15 cellular contexts compared by ENCODE assay signal in the genomic region with DNA sequence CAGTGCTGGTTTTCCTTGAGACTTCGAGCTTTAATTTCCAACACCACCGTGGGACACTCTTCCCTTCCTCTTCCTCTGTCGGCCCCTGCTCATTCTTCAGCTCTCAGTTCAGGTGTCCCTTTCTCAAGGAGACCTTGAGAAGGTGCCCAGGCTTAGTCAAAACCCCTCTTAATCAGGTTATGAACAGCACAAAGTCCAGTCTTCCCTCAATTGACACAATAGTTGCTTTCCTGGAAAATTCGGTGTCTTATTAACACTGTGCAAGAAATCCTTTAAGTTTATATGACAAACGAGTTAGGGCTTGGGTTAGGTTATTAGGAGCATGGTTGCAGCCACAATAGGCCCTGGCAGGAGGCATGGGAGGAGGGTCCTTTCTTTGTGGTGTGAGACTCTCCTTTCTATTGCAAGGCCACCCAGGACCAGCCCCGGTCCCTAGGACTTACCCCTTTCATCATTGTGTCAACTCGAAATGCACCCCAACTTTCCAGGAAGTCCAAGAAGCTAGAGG. TPM values are rescaled to one million over a fixed set of nuclear protein-coding genes. Genes with fewer than 3 reads are reported as not detected.
DNase-seq lines count a peak whose midpoint lies in the region; ATAC-seq, FAIRE-seq and TF ChIP-seq lines count a peak whose summit lies in the region.
"Had no signal": no experiment of that assay in that cellular context is flagged by ENCODE, and none has a peak within 500 bp of the region (broad histone marks: within the 10 kb centered on the region; RNA-seq: fewer than 3 reads in every experiment).

No MANE protein-coding gene starts in this region.

- no peaks in the 10 kb centered on the region for H3K9me3 Mint-ChIP-seq in CD8-positive, alpha-beta memory T cell
- no peaks in the 10 kb centered on the region for H3K9me3 Mint-ChIP-seq in WTC11
- no peaks in the 10 kb centered on the region for H3K9me3 Mint-ChIP-seq in activated naive CD4-positive, alpha-beta T cell treated with anti-CD3 and anti-CD28 coated beads, Interleukin-2, amount 10 ng/mL, durations not matched to agents 7 days and 5 days

- peak overlapping the region; percentile 74; the same call in 1 of the 2 replicates for H3K9ac ChIP-seq in HepG2 (ENCODE audit: insufficient read depth, low read depth, low read length)
- H3K9ac ChIP-seq in skeletal muscle tissue (ENCODE audit: low read depth in 1 of 3, low read length in 3 of 3) = no peak overlapping the region

- DNase-seq in CD8-positive, alpha-beta memory T cell = no peak
- no peak for DNase-seq in WTC11 (ENCODE audit: low spot score)
- DNase-seq in HepG2 (ENCODE audit: low spot score) = no peak
- no peak for DNase-seq in NCI-H510A (lab: John Stamatoyannopoulos, UW)
- no peak for DNase-seq in activated naive CD4-positive, alpha-beta T cell treated with anti-CD3 and anti-CD28 coated beads, Interleukin-2, amount 10 ng/mL, durations not matched to agents 7 days and 5 days
- no peak for DNase-seq in COLO668 (lab: John Stamatoyannopoulos, UW; ENCODE audit: unreplicated experiment)
- DNase-seq: activated CD8-positive, alpha-beta memory T cell treated with anti-CD3 and anti-CD28 coated beads, Interleukin-2, amount 50 U/mL, for 4 hours; NCI-H1105; stimulated activated CD4-positive, alpha-beta T cell treated with anti-CD3 and anti-CD28 coated beads, Interleukin-1b, Interleukin-23, amount 100 ng/mL, for 48 hours; WERI-Rb-1 had no signal

- peak overlapping the region; percentile 97 for H3K4me2 ChIP-seq in HepG2 (ENCODE audit: low read depth, low read length)

- H3K27me3 Mint-ChIP-seq in CD8-positive, alpha-beta memory T cell = peaks cover 0 to 11% of the 10 kb centered on the region in 2 donors
- H3K27me3 Mint-ChIP-seq in WTC11 (ENCODE audit: low read depth) = peaks cover 8% of the 10 kb centered on the region
- peaks cover 36% of the 10 kb centered on the region for H3K27me3 Mint-ChIP-seq in activated naive CD4-positive, alpha-beta T cell treated with anti-CD3 and anti-CD28 coated beads, Interleukin-2, amount 10 ng/mL, durations not matched to agents 7 days and 5 days

- POLR2A ChIA-PET in CD8-positive, alpha-beta memory T cell (lab: Charles Lee) = no interaction called here
- POLR2A ChIA-PET in WTC11 (lab: Charles Lee) (interaction anchor here (1.0 kb wide), 1 partner anchor 32 kb away, joined by 3 read pairs; no protein-coding TSS in a partner anchor), HepG2 (lab: Yijun Ruan, JAX) (interaction anchor here (1.5 to 3.3 kb wide), 3 partner anchors 75 to 143 kb away, joined by 4 to 32 read pairs (median 8); a partner anchor contains a TSS)

- H3K27me3 ChIP-seq in CD8-positive, alpha-beta memory T cell (ENCODE audit: insufficient read depth, low read length, poor library complexity, severe bottlenecking) = no peaks in the 10 kb centered on the region
- H3K27me3 ChIP-seq in HepG2 (ENCODE audit: control insufficient read depth in 1 of 2, insufficient read depth in 2 of 2, low read length in 2 of 2) = peaks cover 0 to under 1% of the 10 kb centered on the region in 2 experiments; a peak in 2 of 5 replicates
- H3K27me3 ChIP-seq in skeletal muscle tissue (ENCODE audit: control insufficient read depth in 3 of 3, insufficient read depth in 3 of 3, low read length in 3 of 3) = no peaks in the 10 kb centered on the region

- H3K4me1 ChIP-seq in CD8-positive, alpha-beta memory T cell (ENCODE audit: insufficient read depth, low read length) = peaks cover 35% of the 10 kb centered on the region
- H3K4me1 ChIP-seq in HepG2 (ENCODE audit: insufficient read depth, low read length) (peaks cover 70% of the 10 kb centered on the region), skeletal muscle tissue (ENCODE audit: control insufficient read depth in 3 of 3, insufficient read depth in 3 of 3, low read length in 3 of 3) (peaks cover 35 to 45% (median 36%) of the 10 kb centered on the region in 3 donors)

- TF ChIP-seq RAD21 in HepG2 (CRISPR knock-in tag; IDR thresholded peaks at IDR 0.05) = no peak

- no peak for TF ChIP-seq EP300 in HepG2 (IDR thresholded peaks at IDR 0.05; ENCODE audit: low read depth in 2 of 2, low read length in 2 of 2)
- TF ChIP-seq EP300 in HepG2 (CRISPR knock-in tag; IDR thresholded peaks at IDR 0.05; ENCODE audit: borderline replicate concordance) = no peak

- H3K36me3 ChIP-seq in CD8-positive, alpha-beta memory T cell (ENCODE audit: insufficient read depth, low read length) = no peaks in the 10 kb centered on the region
- H3K36me3 ChIP-seq in HepG2 (replicated peaks in 1 of 2; ENCODE audit: control insufficient read depth in 1 of 2, insufficient read depth in 2 of 2, low read length in 2 of 2) (peaks cover 10 to 14% of the 10 kb centered on the region in 2 experiments; a peak in 4 of 5 replicates), skeletal muscle tissue (ENCODE audit: control insufficient read depth in 3 of 3, insufficient read depth in 3 of 3, low read length in 3 of 3) (peaks cover 7 to 13% (median 11%) of the 10 kb centered on the region in 3 donors)

- no peaks in the 10 kb centered on the region for H3K9me3 ChIP-seq in CD8-positive, alpha-beta memory T cell (ENCODE audit: low read length)
- H3K9me3 ChIP-seq in HepG2 (ENCODE audit: low read length) (no peaks in the 10 kb centered on the region), skeletal muscle tissue (ENCODE audit: control insufficient read depth in 3 of 3, low read length in 3 of 3) (no peaks in the 10 kb centered on the region)

- intact Hi-C loops in HepG2 (cut with micrococcal nuclease; ENCODE audit: unreplicated experiment) = no loop called here

- H4K20me1 ChIP-seq in HepG2 (ENCODE audit: insufficient read depth, low read length) = peaks cover 13% of the 10 kb centered on the region

- no peak for FAIRE-seq in HepG2 (lab: Jason Lieb, UNC)
- FAIRE-seq: GM19239 had no signal

- H3K27ac ChIP-seq in CD8-positive, alpha-beta memory T cell (ENCODE audit: low read depth, low read length) = peak overlapping the region; percentile 70
- H3K27ac ChIP-seq in HepG2 (ENCODE audit: extremely low read length, insufficient read depth, low read length) (peak overlapping the region; percentile 62), skeletal muscle tissue (ENCODE audit: low read depth, low read length) (peak overlapping the region; percentile 22)
- H3K27ac ChIP-seq: SK-N-MC, WERI-Rb-1 had no signal

- peak overlapping the region in 4 of 7 donors; percentile 35 to 90 (median 66) for H3K4me3 Mint-ChIP-seq in CD8-positive, alpha-beta memory T cell
- H3K4me3 Mint-ChIP-seq in WTC11 = peak overlapping the region; percentile 48
- no peak overlapping the region for H3K4me3 Mint-ChIP-seq in activated naive CD4-positive, alpha-beta T cell treated with anti-CD3 and anti-CD28 coated beads, Interleukin-2, amount 10 ng/mL, durations not matched to agents 7 days and 5 days

- no peak overlapping the region for H2AFZ ChIP-seq in HepG2 (ENCODE audit: low read length)

- no peak for TF ChIP-seq POLR2A in HepG2 (IDR thresholded peaks at IDR 0.05; ENCODE audit: insufficient read depth in 1 of 2, low read depth in 2 of 2, low read length in 2 of 2)

- H3K79me2 ChIP-seq in HepG2 (ENCODE audit: insufficient read depth, low read length) = peaks cover 32% of the 10 kb centered on the region

- H3K4me3 ChIP-seq in CD8-positive, alpha-beta memory T cell (ENCODE audit: low read length) = no peak overlapping the region
- H3K4me3 ChIP-seq in HepG2 (replicated peaks in 1 of 3; ENCODE audit: insufficient read depth in 1 of 3, low read depth in 2 of 3, low read length in 3 of 3) = peak overlapping the region in 1 of 3 experiments; percentile 98; a peak in 1 of 6 replicates
- H3K4me3 ChIP-seq in skeletal muscle tissue (ENCODE audit: low read length in 3 of 3) = no peak overlapping the region
- H3K4me3 ChIP-seq: SK-N-MC had no signal

- no TSS peak for BruUV-seq in HepG2 (replicated peaks; lab: Mats Ljungman, UMichigan)

- WGBS in HepG2 (ENCODE audit: low lambda C conversion rate) = 52% methylated on average over 7 of the region's 7 CpGs

- peaks cover 41 to 43% (median 43%) of the 10 kb centered on the region in 3 donors for H3K4me1 Mint-ChIP-seq in CD8-positive, alpha-beta memory T cell
- H3K4me1 Mint-ChIP-seq in WTC11 = peaks cover 27% of the 10 kb centered on the region
- peaks cover 42% of the 10 kb centered on the region for H3K4me1 Mint-ChIP-seq in activated naive CD4-positive, alpha-beta T cell treated with anti-CD3 and anti-CD28 coated beads, Interleukin-2, amount 10 ng/mL, durations not matched to agents 7 days and 5 days

- CTCF ChIA-PET in CD8-positive, alpha-beta memory T cell (lab: Charles Lee) = interaction anchor here (1.0 to 4.0 kb wide), 4 partner anchors 32 to 309 kb away, joined by 3 to 19 read pairs (median 12); a partner anchor contains a TSS
- CTCF ChIA-PET in WTC11 (lab: Charles Lee) (interaction anchor here (0.9 to 3.8 kb wide), 12 partner anchors 27 to 309 kb away, joined by 3 to 38 read pairs (median 11); a partner anchor contains a TSS), HepG2 (lab: Yijun Ruan, JAX; ENCODE audit: low intra/inter-chr PET ratio, low total read pairs) (interaction anchor here (2.5 kb wide), 1 partner anchor 36 kb away, joined by 9 read pairs; no protein-coding TSS in a partner anchor)
- CTCF ChIA-PET in activated naive CD4-positive, alpha-beta T cell treated with anti-CD3 and anti-CD28 coated beads, Interleukin-2, amount 10 ng/mL, durations not matched to agents 7 days and 5 days (lab: Charles Lee) = interaction anchor here (0.8 to 4.3 kb wide), 14 partner anchors 9 to 309 kb away, joined by 3 to 19 read pairs (median 4); no protein-coding TSS in a partner anchor

- ATAC-seq in WTC11 (no peak), HepG2 (no peak), GM19395 (IDR thresholded peaks at IDR 0.05; ENCODE audit: unreplicated experiment) (no peak)

- TF ChIP-seq CTCF in WTC11 (IDR thresholded peaks at IDR 0.05) (no peak), HepG2 (CRISPR knock-in tag; IDR thresholded peaks at IDR 0.05) (no peak)

- in situ Hi-C loops in HepG2 (cut with HindIII; ENCODE audit: extremely low pct_ligation_motif_present, low pct_unique_long_range_greater_than_20kb) = no loop called here

- peaks cover 0 to 24% (median 4%) of the 10 kb centered on the region in 3 donors for H3K36me3 Mint-ChIP-seq in CD8-positive, alpha-beta memory T cell
- H3K36me3 Mint-ChIP-seq in WTC11 = peaks cover 10% of the 10 kb centered on the region
- peaks cover 6% of the 10 kb centered on the region for H3K36me3 Mint-ChIP-seq in activated naive CD4-positive, alpha-beta T cell treated with anti-CD3 and anti-CD28 coated beads, Interleukin-2, amount 10 ng/mL, durations not matched to agents 7 days and 5 days

- peak overlapping the region in 5 of 8 donors; percentile 64 to 88 (median 77) for H3K27ac Mint-ChIP-seq in CD8-positive, alpha-beta memory T cell
- H3K27ac Mint-ChIP-seq in WTC11 = no peak overlapping the region
- H3K27ac Mint-ChIP-seq in activated naive CD4-positive, alpha-beta T cell treated with anti-CD3 and anti-CD28 coated beads, Interleukin-2, amount 10 ng/mL, durations not matched to agents 7 days and 5 days = no peak overlapping the region

RNA-seq across cellular contexts. Expression of a gene that starts 1.5 kb away (rescaled TPM):
- total RNA-seq in CD8-positive, alpha-beta memory T cell = 100 to 1,000 TPM; 103 to 107 TPM
- 78.8 TPM for polyA plus RNA-seq in CD8-positive, alpha-beta memory T cell
- total RNA-seq in WTC11 (2021) = 76.7 to 85.5 TPM (median 83.2 TPM) in 3 replicates
- 62.7 and 74.0 TPM in 2 replicates for total RNA-seq in HepG2 (2016; rRNA removed; fragmentation: Illumina TruSeq; extraction: Trizol)
- 27.0 and 31.9 TPM in 2 replicates for total RNA-seq in HepG2 (2016; cell fraction: cytosol; rRNA removed; fragmentation: Illumina TruSeq; extraction: Trizol; ENCODE audit: low read depth)
- 67.3 and 70.8 TPM in 2 replicates for total RNA-seq in HepG2 (2016; cell fraction: insoluble cytoplasmic fraction; rRNA removed; fragmentation: Illumina TruSeq; extraction: Trizol)
- 34.0 and 35.0 TPM in 2 replicates for total RNA-seq in HepG2 (2016; cell fraction: membrane; rRNA removed; fragmentation: Illumina TruSeq; extraction: Trizol)
- 57.9 and 59.7 TPM in 2 replicates for total RNA-seq in HepG2 (2016; cell fraction: nucleus; rRNA removed; fragmentation: Illumina TruSeq; extraction: Trizol)
- 22.9 and 31.9 TPM in 2 replicates for polyA plus RNA-seq in HepG2 (2011; rRNA removed)
- 24.0 and 30.9 TPM in 2 replicates for polyA plus RNA-seq in HepG2 (2011; cell fraction: cytosol; rRNA removed)
- 94.8 and 100 TPM in 2 replicates for polyA plus RNA-seq in HepG2 (2011; cell fraction: nucleus; rRNA removed)
- 82.3 and 83.4 TPM in 2 replicates for polyA plus RNA-seq in HepG2 (2012)
- 54.9 and 58.8 TPM in 2 replicates for polyA plus RNA-seq in HepG2 (2016; cell fraction: cytosol; fragmentation: Illumina TruSeq; extraction: Trizol; ENCODE audit: low read depth)
- polyA plus RNA-seq in HepG2 (2016; cell fraction: insoluble cytoplasmic fraction; fragmentation: Illumina TruSeq; extraction: Trizol; ENCODE audit: low read depth) = 139 and 153 TPM in 2 replicates
- polyA plus RNA-seq in HepG2 (2016; cell fraction: membrane; fragmentation: Illumina TruSeq; extraction: Trizol; ENCODE audit: low read depth) = 55.7 and 56.7 TPM in 2 replicates
- 105 and 116 TPM in 2 replicates for polyA plus RNA-seq in HepG2 (2016; cell fraction: nucleus; fragmentation: Illumina TruSeq; extraction: Trizol; ENCODE audit: insufficient read depth, low read depth)
- polyA minus RNA-seq in HepG2 (2011; rRNA and poly(A)+ RNA removed; ENCODE audit: low replicate concordance) = 23.6 and 36.6 TPM in 2 replicates
- 11.3 and 16.5 TPM in 2 replicates for polyA minus RNA-seq in HepG2 (2011; cell fraction: cytosol; rRNA and poly(A)+ RNA removed)
- polyA minus RNA-seq in HepG2 (2011; cell fraction: nucleus; rRNA and poly(A)+ RNA removed) = 149 and 165 TPM in 2 replicates
- total RNA-seq in skeletal muscle tissue = 28.7 TPM

RNA-seq across cellular contexts. Expression of a gene that starts 23.0 kb away (rescaled TPM):
- total RNA-seq in CD8-positive, alpha-beta memory T cell = not detected
- not detected for polyA plus RNA-seq in CD8-positive, alpha-beta memory T cell
- total RNA-seq in WTC11 (2021) = not detected in 3 replicates
- total RNA-seq in HepG2 (2016; rRNA removed; fragmentation: Illumina TruSeq; extraction: Trizol) = not detected in 2 replicates
- total RNA-seq in HepG2 (2016; cell fraction: cytosol; rRNA removed; fragmentation: Illumina TruSeq; extraction: Trizol; ENCODE audit: low read depth) = not detected in 2 replicates
- not detected in 2 replicates for total RNA-seq in HepG2 (2016; cell fraction: insoluble cytoplasmic fraction; rRNA removed; fragmentation: Illumina TruSeq; extraction: Trizol)
- not detected in 2 replicates for total RNA-seq in HepG2 (2016; cell fraction: membrane; rRNA removed; fragmentation: Illumina TruSeq; extraction: Trizol)
- not detected in 2 replicates for total RNA-seq in HepG2 (2016; cell fraction: nucleus; rRNA removed; fragmentation: Illumina TruSeq; extraction: Trizol)
- not detected in 2 replicates for polyA plus RNA-seq in HepG2 (2011; rRNA removed)
- polyA plus RNA-seq in HepG2 (2011; cell fraction: cytosol; rRNA removed) = not detected in 2 replicates
- not detected in 2 replicates for polyA plus RNA-seq in HepG2 (2011; cell fraction: nucleus; rRNA removed)
- polyA plus RNA-seq in HepG2 (2012) = not detected in 2 replicates
- not detected in 2 replicates for polyA plus RNA-seq in HepG2 (2016; cell fraction: cytosol; fragmentation: Illumina TruSeq; extraction: Trizol; ENCODE audit: low read depth)
- not detected in 2 replicates for polyA plus RNA-seq in HepG2 (2016; cell fraction: insoluble cytoplasmic fraction; fragmentation: Illumina TruSeq; extraction: Trizol; ENCODE audit: low read depth)
- not detected in 2 replicates for polyA plus RNA-seq in HepG2 (2016; cell fraction: membrane; fragmentation: Illumina TruSeq; extraction: Trizol; ENCODE audit: low read depth)
- not detected in 2 replicates for polyA plus RNA-seq in HepG2 (2016; cell fraction: nucleus; fragmentation: Illumina TruSeq; extraction: Trizol; ENCODE audit: insufficient read depth, low read depth)
- polyA minus RNA-seq in HepG2 (2011; rRNA and poly(A)+ RNA removed; ENCODE audit: low replicate concordance) = not detected in 2 replicates
- not detected in 2 replicates for polyA minus RNA-seq in HepG2 (2011; cell fraction: cytosol; rRNA and poly(A)+ RNA removed)
- polyA minus RNA-seq in HepG2 (2011; cell fraction: nucleus; rRNA and poly(A)+ RNA removed) = not detected in 2 replicates
- 1.6 TPM for total RNA-seq in skeletal muscle tissue
- polyA plus RNA-seq: BJ had no signal

Comparison
In these comparisons a context has a peak if more than half of its experiments do, and no peak if none do; other contexts are left out.
1. H3K27ac Mint-ChIP-seq: peak in CD8-positive, alpha-beta memory T cell (5 of 8); none in WTC11 (single experiment) and activated naive CD4-positive, alpha-beta T cell treated with anti-CD3 and anti-CD28 coated beads, Interleukin-2, amount 10 ng/mL, durations not matched to agents 7 days and 5 days (single experiment).
2. Peak in every context shown above with its lines, with median percentiles within 50 percentile points of each other: H3K27ac ChIP-seq.